2 cellular contexts compared by ENCODE assay signal in the genomic region with DNA sequence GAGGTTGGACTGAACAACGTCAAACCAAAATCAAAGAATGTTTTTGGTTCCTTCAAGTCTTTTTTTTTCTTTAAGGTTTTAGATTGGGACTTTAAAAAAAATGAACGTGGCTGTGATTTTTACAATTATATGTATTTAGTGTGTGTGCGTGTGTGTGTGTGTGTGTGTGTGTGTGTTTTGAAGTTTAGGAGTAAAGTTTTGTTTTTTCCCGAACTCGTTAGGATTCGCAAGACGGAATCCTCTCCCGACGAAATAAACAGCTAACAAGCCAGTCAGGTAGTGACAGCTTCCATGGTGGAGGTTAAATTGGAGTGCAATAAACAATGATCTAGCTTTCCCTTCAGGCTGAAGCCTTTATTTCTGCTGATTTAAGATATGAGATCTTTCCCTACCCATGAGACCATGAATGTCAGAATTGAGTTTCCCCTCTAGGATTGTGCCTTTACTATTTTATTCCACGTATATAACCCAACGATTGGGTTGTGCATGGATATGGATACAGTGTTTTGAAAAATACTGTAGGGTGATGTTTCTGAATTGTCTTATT.
TF ChIP-seq lines count a peak whose summit lies in the region.

No MANE protein-coding gene starts in this region.

TF ChIP-seq in IMR-90, 13 proteins besides CTCF, POLR2A, EP300 and RAD21:
- TF ChIP-seq CHD1 (IDR thresholded peaks at IDR 0.05; ENCODE audit: low read depth, low read length): no peak
- no peak for TF ChIP-seq CEBPB (IDR thresholded peaks at IDR 0.05; ENCODE audit: low read depth, low read length)
- TF ChIP-seq MAZ (IDR thresholded peaks at IDR 0.05; ENCODE audit: borderline replicate concordance, low read depth, low read length): no peak
TF ChIP-seq in IMR-90: peak in this region for 0.

TF ChIP-seq in GM12878, 131 proteins besides CTCF, POLR2A, EP300 and RAD21:
- TF ChIP-seq, protein P1, sequence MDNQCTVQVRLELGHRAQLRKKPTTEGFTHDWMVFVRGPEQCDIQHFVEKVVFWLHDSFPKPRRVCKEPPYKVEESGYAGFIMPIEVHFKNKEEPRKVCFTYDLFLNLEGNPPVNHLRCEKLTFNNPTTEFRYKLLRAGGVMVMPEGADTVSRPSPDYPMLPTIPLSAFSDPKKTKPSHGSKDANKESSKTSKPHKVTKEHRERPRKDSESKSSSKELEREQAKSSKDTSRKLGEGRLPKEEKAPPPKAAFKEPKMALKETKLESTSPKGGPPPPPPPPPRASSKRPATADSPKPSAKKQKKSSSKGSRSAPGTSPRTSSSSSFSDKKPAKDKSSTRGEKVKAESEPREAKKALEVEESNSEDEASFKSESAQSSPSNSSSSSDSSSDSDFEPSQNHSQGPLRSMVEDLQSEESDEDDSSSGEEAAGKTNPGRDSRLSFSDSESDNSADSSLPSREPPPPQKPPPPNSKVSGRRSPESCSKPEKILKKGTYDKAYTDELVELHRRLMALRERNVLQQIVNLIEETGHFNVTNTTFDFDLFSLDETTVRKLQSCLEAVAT (IDR thresholded peaks at IDR 0.05): peak; percentile 61; the same call in 1 of the 2 replicates
- TF ChIP-seq CBFB (IDR thresholded peaks at IDR 0.05; ENCODE audit: low read depth): no peak
TF ChIP-seq in GM12878: peak in this region for 1.
